ENCODE assay signal across 24 cellular contexts in genomic region chr5:124285071-124285470, GRCh38.
A peak's percentile ranks its signal among the peaks of the same experiment; 100 is the strongest.
DNase-seq lines count a peak whose midpoint lies in the region; TF ChIP-seq lines count a peak whose summit lies in the region.
"Had no signal": no experiment of that assay in that cellular context is flagged by ENCODE, and none has a peak within 500 bp of the region (broad histone marks: within the 10 kb centered on the region; RNA-seq: fewer than 3 reads in every experiment).

No MANE protein-coding gene starts in this region.

- H3K36me3 ChIP-seq in esophagus muscularis mucosa (no peaks in the 10 kb centered on the region), stomach (no peaks in the 10 kb centered on the region)
- H3K36me3 ChIP-seq: cardiac muscle cell, SJCRH30, WERI-Rb-1 had no signal

- no peak for TF ChIP-seq CTCF in esophagus muscularis mucosa (IDR thresholded peaks at IDR 0.05)
- TF ChIP-seq CTCF in stomach (IDR thresholded peaks at IDR 0.05) = no peak

- TF ChIP-seq EP300 in esophagus muscularis mucosa (IDR thresholded peaks at IDR 0.05) = no peak
- no peak for TF ChIP-seq EP300 in stomach (IDR thresholded peaks at IDR 0.05)

- H3K27ac ChIP-seq in esophagus muscularis mucosa (replicated peaks in 1 of 4) = no peak overlapping the region
- H3K27ac ChIP-seq in stomach = no peak overlapping the region
- H3K27ac ChIP-seq: cardiac muscle cell, SJCRH30, WERI-Rb-1 had no signal

- WGBS in esophagus muscularis mucosa = 45% methylated on average over 4 of the region's 4 CpGs
- WGBS in stomach, 5 donors = 26 to 43% (median 32%) methylated on average over 4 of the region's 4 CpGs

- intact Hi-C loops in esophagus muscularis mucosa (cut with DNase I) (no loop called here), stomach (cut with DNase I; ENCODE audit: low total_unique reads) (no loop called here)

- H3K27me3 ChIP-seq in esophagus muscularis mucosa (no peaks in the 10 kb centered on the region), stomach (no peaks in the 10 kb centered on the region)
- H3K27me3 ChIP-seq: cardiac muscle cell, SJCRH30 had no signal

- H3K4me1 ChIP-seq in esophagus muscularis mucosa (peaks cover 12 to 31% (median 25%) of the 10 kb centered on the region in 4 donors), stomach (peaks cover 8 to 37% (median 21%) of the 10 kb centered on the region in 4 donors)

- no peaks in the 10 kb centered on the region for H3K9me3 ChIP-seq in esophagus muscularis mucosa
- no peaks in the 10 kb centered on the region for H3K9me3 ChIP-seq in stomach
- H3K9me3 ChIP-seq: mucosa of descending colon, SJCRH30 had no signal

- H3K4me3 ChIP-seq in esophagus muscularis mucosa = no peak overlapping the region
- no peak overlapping the region for H3K4me3 ChIP-seq in stomach
- H3K4me3 ChIP-seq: cardiac muscle cell, mucosa of descending colon, SJCRH30 had no signal

- DNase-seq in NCI-H748 (lab: John Stamatoyannopoulos, UW; ENCODE audit: unreplicated experiment) (peak; percentile 44), NCI-H748 treated with DMSO at 0.1 percent for 48 hours (lab: John Stamatoyannopoulos, UW) (no peak), NCI-H774 (lab: John Stamatoyannopoulos, UW) (peak; percentile 15), esophagus muscularis mucosa (ENCODE audit: extremely low spot score) (peak; percentile 34), stomach (peak; percentile 79), NCI-H187 (lab: John Stamatoyannopoulos, UW) (no peak), middle frontal gyrus (ENCODE audit: extremely low spot score, low spot score) (no peak), SIG-M5 treated with dmso at 0.1 percent for 504 hours (lab: John Stamatoyannopoulos, UW; ENCODE audit: unreplicated experiment) (no peak)
- DNase-seq: activated CD4-positive, alpha-beta T cell treated with anti-CD3 and anti-CD28 coated beads for 48 hours; CD4-positive, alpha-beta memory T cell; DND-41; effector CD8-positive, alpha-beta T cell; GF-D8; H7; islet precursor cell; NCI-H1436; NCI-H524 treated with DMSO at 0.1 percent for 48 hours; occipital lobe; stimulated activated CD4-positive, alpha-beta T cell treated with anti-CD3 and anti-CD28 coated beads, Interleukin-15, amount 100 ng/mL, for 24 hours; T1000; WERI-Rb-1 had no signal

- TF ChIP-seq POLR2A in esophagus muscularis mucosa (IDR thresholded peaks at IDR 0.05; ENCODE audit: low read depth) (no peak), stomach (IDR thresholded peaks at IDR 0.05) (no peak)

Comparison
In these comparisons a context has a peak if more than half of its experiments do, and no peak if none do; other contexts are left out.
1. DNase-seq: peak in NCI-H748 (single experiment), NCI-H774 (single experiment), esophagus muscularis mucosa (single experiment) and stomach (single experiment); none in NCI-H748 treated with DMSO at 0.1 percent for 48 hours (single experiment), NCI-H187 (0 of 2), middle frontal gyrus (single experiment) and SIG-M5 treated with dmso at 0.1 percent for 504 hours (single experiment).